Comparison of ENCODE assay signal across 10 cellular contexts in the genomic region with DNA sequence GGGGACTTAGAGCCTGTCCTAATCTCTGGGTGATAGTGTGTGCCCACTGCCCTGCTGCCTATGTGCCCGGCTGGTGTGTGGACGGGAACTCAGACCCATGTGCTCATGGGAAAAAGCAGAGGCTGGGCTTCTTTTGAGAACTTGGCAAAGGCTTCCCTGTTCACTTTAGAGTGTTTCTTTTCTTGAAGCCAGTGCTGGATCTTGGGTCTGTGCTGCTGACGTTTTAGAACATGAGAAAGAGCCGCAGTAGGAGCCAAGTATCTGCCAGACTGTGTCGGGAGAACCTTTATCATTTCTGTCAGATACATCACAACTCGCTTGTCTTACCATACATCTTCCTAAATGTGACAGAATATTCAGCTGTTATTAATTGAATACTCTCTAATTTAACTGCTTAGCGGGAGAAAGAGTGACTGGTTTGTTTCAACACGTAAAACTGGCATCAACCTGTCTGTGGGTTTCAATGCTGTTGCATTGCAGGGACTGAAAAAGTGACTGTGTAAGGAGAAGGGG.
DNase-seq lines count a peak whose midpoint lies in the region; ATAC-seq, FAIRE-seq and TF ChIP-seq lines count a peak whose summit lies in the region.
"Had no signal": no experiment of that assay in that cellular context is flagged by ENCODE, and none has a peak within 500 bp of the region (broad histone marks: within the 10 kb centered on the region; RNA-seq: fewer than 3 reads in every experiment).

No MANE protein-coding gene starts in this region.

- TF ChIP-seq CTCF in adrenal gland (IDR thresholded peaks at IDR 0.05): no peak
- no peak for TF ChIP-seq CTCF in fibroblast of villous mesenchyme (IDR thresholded peaks at IDR 0.05; ENCODE audit: insufficient read depth, low read depth, low read length)
- TF ChIP-seq CTCF in nephron (IDR thresholded peaks at IDR 0.05; ENCODE audit: unreplicated experiment in 3 of 3): no peak
- TF ChIP-seq CTCF in thyroid gland (IDR thresholded peaks at IDR 0.05): no peak

- peak overlapping the region; percentile 0 to 89 (median 72) for H3K27ac ChIP-seq in adrenal gland
- peak overlapping the region; percentile 13 to 77 (median 73) for H3K27ac ChIP-seq in thyroid gland

- DNase-seq in adrenal gland (peak in 5 of 7 donors; percentile 38 to 77 (median 57)), fibroblast of villous mesenchyme (ENCODE audit: low read depth) (peak; percentile 78), thyroid gland (peak; percentile 60 to 67), GM19239 (ENCODE audit: insufficient read length, low spot score) (no peak), NCI-H2196 treated with DMSO at 0.1 percent for 48 hours (lab: John Stamatoyannopoulos, UW; ENCODE audit: unreplicated experiment) (no peak)
- no peak for DNase-seq in activated naive CD4-positive, alpha-beta T cell (lab: John Stamatoyannopoulos, UW)
- DNase-seq: activated CD4-positive, alpha-beta T cell treated with anti-CD3 and anti-CD28 coated beads, Interleukin-2, amount 10 ng/mL, durations not matched to agents 7 days and 5 days; DMS153 had no signal

- H3K9me3 ChIP-seq in adrenal gland (replicated peaks in 1 of 3) (no peaks in the 10 kb centered on the region), thyroid gland (no peaks in the 10 kb centered on the region)

- intact Hi-C loops in adrenal gland (cut with DNase I) (no loop called here), thyroid gland (cut with DNase I) (no loop called here)

- H3K27me3 ChIP-seq in adrenal gland: no peaks in the 10 kb centered on the region
- H3K27me3 ChIP-seq in thyroid gland: no peaks in the 10 kb centered on the region

- WGBS in adrenal gland, 4 donors: 22 to 37% (median 32%) methylated on average over 6 to 8 of the region's 8 CpGs
- whole genome bisulfite sequencing in thyroid gland, 2 donors: 31 to 46% methylated on average over 8 of the region's 8 CpGs

- no peaks in the 10 kb centered on the region for H3K27me3 Mint-ChIP-seq in nephron (ENCODE audit: low read depth)
- H3K27me3 Mint-ChIP-seq: activated CD4-positive, alpha-beta T cell treated with anti-CD3 and anti-CD28 coated beads, Interleukin-2, amount 10 ng/mL, durations not matched to agents 7 days and 5 days had no signal

- H3K4me3 ChIP-seq in adrenal gland (peak overlapping the region in 1 of 4 donors; percentile 8), fibroblast of villous mesenchyme (ENCODE audit: low read depth, low read length) (no peak overlapping the region), thyroid gland (replicated peaks in 1 of 3) (no peak overlapping the region)

- peak overlapping the region in 1 of 3 experiments; percentile 15 for H3K4me3 Mint-ChIP-seq in nephron
- H3K4me3 Mint-ChIP-seq: activated CD4-positive, alpha-beta T cell treated with anti-CD3 and anti-CD28 coated beads, Interleukin-2, amount 10 ng/mL, durations not matched to agents 7 days and 5 days had no signal

- no peak for FAIRE-seq in GM19239 (lab: Jason Lieb, UNC)

- peak overlapping the region; percentile 73 to 81 (median 79) for H3K27ac Mint-ChIP-seq in nephron
- H3K27ac Mint-ChIP-seq: activated CD4-positive, alpha-beta T cell treated with anti-CD3 and anti-CD28 coated beads, Interleukin-2, amount 10 ng/mL, durations not matched to agents 7 days and 5 days had no signal

- no peaks in the 10 kb centered on the region for H3K9me3 Mint-ChIP-seq in nephron
- H3K9me3 Mint-ChIP-seq: activated CD4-positive, alpha-beta T cell treated with anti-CD3 and anti-CD28 coated beads, Interleukin-2, amount 10 ng/mL, durations not matched to agents 7 days and 5 days had no signal

- peaks cover 20% of the 10 kb centered on the region for H3K36me3 Mint-ChIP-seq in nephron (ENCODE audit: low read depth)

- no peak for ATAC-seq in GM21825 (IDR thresholded peaks at IDR 0.05; ENCODE audit: unreplicated experiment)

- H3K4me1 ChIP-seq in adrenal gland (replicated peaks in 1 of 2) (peaks cover 11 to 70% of the 10 kb centered on the region in 2 donors), thyroid gland (peaks cover 13 to 28% of the 10 kb centered on the region in 2 donors)

- no peaks in the 10 kb centered on the region for H3K36me3 ChIP-seq in adrenal gland (replicated peaks in 1 of 2)
- H3K36me3 ChIP-seq in thyroid gland: no peaks in the 10 kb centered on the region

- TF ChIP-seq POLR2A in adrenal gland (IDR thresholded peaks at IDR 0.05) (peak in 1 of 2 donors; percentile 27), thyroid gland (IDR thresholded peaks at IDR 0.05) (no peak)

- H3K4me1 Mint-ChIP-seq in nephron: peaks cover 72% of the 10 kb centered on the region
- H3K4me1 Mint-ChIP-seq: activated CD4-positive, alpha-beta T cell treated with anti-CD3 and anti-CD28 coated beads, Interleukin-2, amount 10 ng/mL, durations not matched to agents 7 days and 5 days had no signal

Comparison
In these comparisons a context has a peak if more than half of its experiments do, and no peak if none do; other contexts are left out.
1. DNase-seq: peak in adrenal gland (5 of 7), fibroblast of villous mesenchyme (single experiment) and thyroid gland (2 of 2); none in activated naive CD4-positive, alpha-beta T cell (0 of 4), GM19239 (single experiment) and NCI-H2196 treated with DMSO at 0.1 percent for 48 hours (single experiment).